Comparison of ENCODE assay signal across 1 cellular context in genomic region chr7:158743219-158743618, GRCh38.
TF ChIP-seq lines count a peak whose summit lies in the region.

No MANE protein-coding gene starts in this region.

TF ChIP-seq in GM23338, 12 proteins besides CTCF, POLR2A, EP300 and RAD21:
- TF ChIP-seq, protein P1, sequence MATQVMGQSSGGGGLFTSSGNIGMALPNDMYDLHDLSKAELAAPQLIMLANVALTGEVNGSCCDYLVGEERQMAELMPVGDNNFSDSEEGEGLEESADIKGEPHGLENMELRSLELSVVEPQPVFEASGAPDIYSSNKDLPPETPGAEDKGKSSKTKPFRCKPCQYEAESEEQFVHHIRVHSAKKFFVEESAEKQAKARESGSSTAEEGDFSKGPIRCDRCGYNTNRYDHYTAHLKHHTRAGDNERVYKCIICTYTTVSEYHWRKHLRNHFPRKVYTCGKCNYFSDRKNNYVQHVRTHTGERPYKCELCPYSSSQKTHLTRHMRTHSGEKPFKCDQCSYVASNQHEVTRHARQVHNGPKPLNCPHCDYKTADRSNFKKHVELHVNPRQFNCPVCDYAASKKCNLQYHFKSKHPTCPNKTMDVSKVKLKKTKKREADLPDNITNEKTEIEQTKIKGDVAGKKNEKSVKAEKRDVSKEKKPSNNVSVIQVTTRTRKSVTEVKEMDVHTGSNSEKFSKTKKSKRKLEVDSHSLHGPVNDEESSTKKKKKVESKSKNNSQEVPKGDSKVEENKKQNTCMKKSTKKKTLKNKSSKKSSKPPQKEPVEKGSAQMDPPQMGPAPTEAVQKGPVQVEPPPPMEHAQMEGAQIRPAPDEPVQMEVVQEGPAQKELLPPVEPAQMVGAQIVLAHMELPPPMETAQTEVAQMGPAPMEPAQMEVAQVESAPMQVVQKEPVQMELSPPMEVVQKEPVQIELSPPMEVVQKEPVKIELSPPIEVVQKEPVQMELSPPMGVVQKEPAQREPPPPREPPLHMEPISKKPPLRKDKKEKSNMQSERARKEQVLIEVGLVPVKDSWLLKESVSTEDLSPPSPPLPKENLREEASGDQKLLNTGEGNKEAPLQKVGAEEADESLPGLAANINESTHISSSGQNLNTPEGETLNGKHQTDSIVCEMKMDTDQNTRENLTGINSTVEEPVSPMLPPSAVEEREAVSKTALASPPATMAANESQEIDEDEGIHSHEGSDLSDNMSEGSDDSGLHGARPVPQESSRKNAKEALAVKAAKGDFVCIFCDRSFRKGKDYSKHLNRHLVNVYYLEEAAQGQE (IDR thresholded peaks at IDR 0.05; ENCODE audit: unreplicated experiment) = no peak
- no peak for TF ChIP-seq EZH2 (IDR thresholded peaks at IDR 0.05; ENCODE audit: low read depth, unreplicated experiment)
- no peak for TF ChIP-seq ZNF114 (CRISPR knock-in tag; IDR thresholded peaks at IDR 0.05)
- TF ChIP-seq STAT1 (IDR thresholded peaks at IDR 0.05; ENCODE audit: unreplicated experiment) = no peak
- no peak for TF ChIP-seq EZH2phosphoT487 (IDR thresholded peaks at IDR 0.05; ENCODE audit: unreplicated experiment)
- TF ChIP-seq ZNF462 (CRISPR knock-in tag; IDR thresholded peaks at IDR 0.05) = no peak
- no peak for TF ChIP-seq ETS1 (IDR thresholded peaks at IDR 0.05)
- TF ChIP-seq ZNF331 (CRISPR knock-in tag; IDR thresholded peaks at IDR 0.05; ENCODE audit: low read depth) = no peak
- no peak for TF ChIP-seq NANOG (IDR thresholded peaks at IDR 0.05; ENCODE audit: borderline replicate concordance)
- TF ChIP-seq POLR2AphosphoS5 (IDR thresholded peaks at IDR 0.05; ENCODE audit: low read depth) = no peak
